1 cellular context compared by ENCODE assay signal in the genomic region with DNA sequence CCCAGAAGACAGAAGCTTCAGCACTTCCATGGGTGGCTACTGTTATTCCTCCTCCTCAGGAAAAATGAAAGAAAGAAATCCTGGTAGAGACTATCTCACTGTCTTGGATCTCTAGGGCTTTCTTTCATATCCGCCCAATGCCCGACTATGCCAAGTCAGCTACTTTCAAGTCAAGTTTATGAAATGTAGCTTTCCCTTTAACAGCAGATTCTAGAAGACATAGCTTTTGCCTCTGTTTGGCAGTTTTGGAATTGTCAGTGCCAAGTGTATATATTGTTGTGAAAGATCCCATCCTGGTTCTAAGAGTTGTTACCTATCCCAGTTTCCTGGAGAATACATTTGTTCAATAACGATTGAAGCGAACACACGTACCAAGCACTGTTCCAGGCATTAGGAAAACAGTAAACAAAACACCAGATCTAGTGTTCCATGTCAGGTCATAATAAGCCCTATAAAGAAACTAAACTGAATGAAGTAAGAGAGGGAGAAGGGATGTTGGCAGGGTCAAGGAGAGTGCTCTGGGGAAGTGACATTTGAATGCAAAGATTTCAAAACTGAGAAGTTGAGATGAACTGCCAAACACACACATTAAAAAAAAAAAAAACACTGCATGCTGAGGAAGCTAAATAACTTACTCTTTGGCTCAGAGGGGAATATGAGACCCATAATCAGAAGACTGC.
TF ChIP-seq lines count a peak whose summit lies in the region.

No MANE protein-coding gene starts in this region.

TF ChIP-seq in GM12878, 131 proteins besides CTCF, POLR2A, EP300 and RAD21:
- TF ChIP-seq NR2C1 (IDR thresholded peaks at IDR 0.05), result no peak
